Comparison of ENCODE assay signal across 8 cellular contexts in the genomic region with DNA sequence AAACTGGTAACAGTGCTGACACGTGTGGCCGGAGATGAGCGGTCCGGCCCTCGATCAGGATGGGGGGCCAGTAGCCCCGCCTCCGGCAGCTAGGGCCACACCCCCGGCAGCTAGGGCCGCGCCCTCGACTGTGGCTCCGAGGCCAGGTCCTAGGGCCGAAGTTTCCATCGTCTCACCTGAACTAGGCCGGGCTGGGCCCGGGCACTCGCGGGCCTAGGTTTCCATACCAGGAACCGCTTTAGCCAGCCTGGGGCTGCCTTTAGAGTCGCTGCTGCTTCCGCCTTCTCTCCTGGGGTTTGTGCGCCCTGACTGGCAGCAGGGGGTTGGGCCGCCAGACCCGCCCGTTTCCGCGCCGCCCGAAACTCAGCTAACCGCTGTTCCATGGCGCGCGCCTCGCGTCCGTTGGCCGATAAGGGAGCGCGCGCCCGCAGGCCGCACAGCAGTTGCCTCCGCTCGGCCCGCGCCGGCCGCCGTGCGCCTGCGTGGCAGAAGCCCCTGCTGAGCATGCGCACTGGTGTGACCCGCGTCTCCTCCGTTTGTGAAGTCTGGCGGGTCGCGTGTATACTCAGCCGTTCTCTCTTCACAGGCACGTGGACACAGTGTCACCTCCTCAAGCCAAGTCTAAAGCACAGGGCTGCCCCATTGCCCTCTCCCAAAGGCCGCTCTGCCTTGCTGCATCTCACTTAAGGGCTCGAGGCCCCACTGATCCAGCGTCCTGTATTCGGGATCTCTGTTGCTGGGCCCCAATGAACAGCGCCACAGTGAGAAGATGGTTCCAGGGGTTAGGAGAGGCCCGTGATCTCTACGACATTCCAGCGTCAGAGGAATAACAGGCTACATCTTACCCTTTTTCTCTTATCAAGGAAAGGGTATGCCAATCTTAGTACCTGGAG. TPM values are rescaled to one million over a fixed set of nuclear protein-coding genes. Genes with fewer than 3 reads are reported as not detected.
A peak's percentile ranks its signal among the peaks of the same experiment; 100 is the strongest.
DNase-seq lines count a peak whose midpoint lies in the region; TF ChIP-seq lines count a peak whose summit lies in the region.

A gene with protein sequence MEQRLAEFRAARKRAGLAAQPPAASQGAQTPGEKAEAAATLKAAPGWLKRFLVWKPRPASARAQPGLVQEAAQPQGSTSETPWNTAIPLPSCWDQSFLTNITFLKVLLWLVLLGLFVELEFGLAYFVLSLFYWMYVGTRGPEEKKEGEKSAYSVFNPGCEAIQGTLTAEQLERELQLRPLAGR (minus strand): TSS at position 480 of the 893 bp plus-strand sequence. CDS start 97 bp downstream, at position 383.

- no peak within 1 kb of the TSS for H2BK5ac ChIP-seq in H9 (ENCODE audit: insufficient read length, low read length)

- H3K27ac Mint-ChIP-seq in H9 (peak within 1 kb of the TSS; percentile 78 to 95 (median 95); a peak in 4 of 7 replicates), nephron progenitor cell (peak within 1 kb of the TSS; percentile 94)
- peak within 1 kb of the TSS; percentile 98 for H3K27ac Mint-ChIP-seq in stimulated activated naive CD8-positive, alpha-beta T cell treated with anti-CD3 and anti-CD28 coated beads, Interleukin-15, Interleukin-2, amounts not matched to agents 100 ng/mL and 50 ng/mL, for 24 hours

- H3K36me3 ChIP-seq in ES-I3 (ENCODE audit: insufficient read depth, low read length): no peaks in the 10 kb centered on the region

- H3K79me2 ChIP-seq in H9 (ENCODE audit: insufficient read depth, low read length): no peaks in the 10 kb centered on the region

- WGBS in H9 (ENCODE audit: extremely low coverage, insufficient read length, low lambda C conversion rate): no CpG with 5 or more reads among the region's 68 CpGs

- no peak within 1 kb of the TSS for H3K4ac ChIP-seq in H9 (ENCODE audit: low read depth, low read length)

- H3K79me1 ChIP-seq in H9 (ENCODE audit: insufficient read depth, low read depth, low read length, poor library complexity, severe bottlenecking): no peaks in the 10 kb centered on the region

- H3K9ac ChIP-seq in ES-I3 (ENCODE audit: low read depth, low read length) (peak within 1 kb of the TSS; percentile 95), H9 (ENCODE audit: extremely low read depth, insufficient read length, low read length) (peak within 1 kb of the TSS; percentile 52)

- peaks cover 8 to 15% of the 10 kb centered on the region in 2 experiments for H3K4me1 Mint-ChIP-seq in H9
- peaks cover 30% of the 10 kb centered on the region for H3K4me1 Mint-ChIP-seq in nephron progenitor cell
- H3K4me1 Mint-ChIP-seq in stimulated activated naive CD8-positive, alpha-beta T cell treated with anti-CD3 and anti-CD28 coated beads, Interleukin-15, Interleukin-2, amounts not matched to agents 100 ng/mL and 50 ng/mL, for 24 hours (ENCODE audit: low read depth): peaks cover 61% of the 10 kb centered on the region

- H3K36me3 Mint-ChIP-seq in H9 (ENCODE audit: insufficient read depth in 1 of 3, low read depth in 3 of 3): peaks cover 0 to 3% (median 0%) of the 10 kb centered on the region in 3 experiments; a peak in 1 of 7 replicates
- H3K36me3 Mint-ChIP-seq in nephron progenitor cell (ENCODE audit: low read depth): peaks cover 17% of the 10 kb centered on the region
- peaks cover 7% of the 10 kb centered on the region for H3K36me3 Mint-ChIP-seq in stimulated activated naive CD8-positive, alpha-beta T cell treated with anti-CD3 and anti-CD28 coated beads, Interleukin-15, Interleukin-2, amounts not matched to agents 100 ng/mL and 50 ng/mL, for 24 hours (ENCODE audit: low read depth)

- TF ChIP-seq CTCF in H9 (conservative IDR thresholded peaks at IDR 0.05): no peak
- TF ChIP-seq CTCF in nephron progenitor cell (IDR thresholded peaks at IDR 0.05): no peak

- H4K91ac ChIP-seq in H9 (ENCODE audit: insufficient read length, low read depth, low read length): no peak within 1 kb of the TSS

- H3K18ac ChIP-seq in H9 (ENCODE audit: insufficient read length, low read depth, low read length): peak within 1 kb of the TSS; percentile 89

- H3K27me3 ChIP-seq in H9 (ENCODE audit: insufficient read depth, low read length): no peaks in the 10 kb centered on the region

- H3K4me3 Mint-ChIP-seq in H9: peak within 1 kb of the TSS; percentile 76 to 91
- H3K4me3 Mint-ChIP-seq in nephron progenitor cell: peak within 1 kb of the TSS; percentile 93
- H3K4me3 Mint-ChIP-seq in stimulated activated naive CD8-positive, alpha-beta T cell treated with anti-CD3 and anti-CD28 coated beads, Interleukin-15, Interleukin-2, amounts not matched to agents 100 ng/mL and 50 ng/mL, for 24 hours: peak within 1 kb of the TSS; percentile 94

- no peaks in the 10 kb centered on the region for H4K20me1 ChIP-seq in H9 (ENCODE audit: control insufficient read depth, insufficient read depth, insufficient read length)

- no peak within 1 kb of the TSS for H2AK5ac ChIP-seq in H9 (ENCODE audit: insufficient read length, low read length)

- no peak within 1 kb of the TSS for H2BK12ac ChIP-seq in H9 (ENCODE audit: insufficient read length, low read depth, low read length)

- peak within 1 kb of the TSS; percentile 81 for H3K4me2 ChIP-seq in H9 (ENCODE audit: insufficient read depth, insufficient read length, low read length)

- H2AFZ ChIP-seq in H9 (ENCODE audit: low read length): peak within 1 kb of the TSS; percentile 52

- no peak within 1 kb of the TSS for H4K5ac ChIP-seq in H9 (ENCODE audit: insufficient read length, low read depth, low read length)

- H2BK120ac ChIP-seq in H9 (ENCODE audit: low read depth, low read length, poor library complexity, severe bottlenecking): no peak within 1 kb of the TSS

- H3K9me3 Mint-ChIP-seq in H9 (no peaks in the 10 kb centered on the region), nephron progenitor cell (no peaks in the 10 kb centered on the region)
- no peaks in the 10 kb centered on the region for H3K9me3 Mint-ChIP-seq in stimulated activated naive CD8-positive, alpha-beta T cell treated with anti-CD3 and anti-CD28 coated beads, Interleukin-15, Interleukin-2, amounts not matched to agents 100 ng/mL and 50 ng/mL, for 24 hours

- no peak within 1 kb of the TSS for H3K27ac ChIP-seq in H9 (ENCODE audit: insufficient read length, low read depth, low read length)

- H3T11ph ChIP-seq in H9 (ENCODE audit: low read length): no peak within 1 kb of the TSS

- H3K23me2 ChIP-seq in H9 (ENCODE audit: insufficient read length, low read depth, low read length, poor library complexity, severe bottlenecking): peaks cover 8% of the 10 kb centered on the region

- H3K14ac ChIP-seq in H9 (ENCODE audit: insufficient read depth, low read length): peak within 1 kb of the TSS; percentile 85

- DNase-seq in H9 (peak; percentile 95), M059J (ENCODE audit: low read depth) (peak; percentile 92), SHP77 treated with DMSO at 0.1 percent for 48 hours (lab: John Stamatoyannopoulos, UW) (peak; percentile 88), activated gamma-delta T cell (lab: John Stamatoyannopoulos, UW) (peak; percentile 88), fibroblast of the conjunctiva (ENCODE audit: low read depth) (peak; percentile 85), nephron progenitor cell (peak; percentile 95)

- no peak within 1 kb of the TSS for H3K23ac ChIP-seq in H9 (ENCODE audit: insufficient read length, low read depth, low read length)

- H3K4me1 ChIP-seq in ES-I3 (ENCODE audit: insufficient read depth, low read length) (no peaks in the 10 kb centered on the region), H9 (ENCODE audit: insufficient read depth, low read length) (no peaks in the 10 kb centered on the region)

- H3K27me3 Mint-ChIP-seq in H9 (ENCODE audit: low read depth) (peaks cover 6% of the 10 kb centered on the region), nephron progenitor cell (ENCODE audit: low read depth, poor library complexity) (peaks cover 16% of the 10 kb centered on the region)
- no peaks in the 10 kb centered on the region for H3K27me3 Mint-ChIP-seq in stimulated activated naive CD8-positive, alpha-beta T cell treated with anti-CD3 and anti-CD28 coated beads, Interleukin-15, Interleukin-2, amounts not matched to agents 100 ng/mL and 50 ng/mL, for 24 hours

- H2BK20ac ChIP-seq in H9 (ENCODE audit: low read depth, low read length, poor library complexity, severe bottlenecking): no peak within 1 kb of the TSS

- H3K56ac ChIP-seq in H9 (ENCODE audit: insufficient read length, low read depth, low read length): no peak within 1 kb of the TSS

- no peaks in the 10 kb centered on the region for H3K9me3 ChIP-seq in ES-I3 (ENCODE audit: control insufficient read depth, insufficient read depth, low read length)
- no peaks in the 10 kb centered on the region for H3K9me3 ChIP-seq in H9 (ENCODE audit: control insufficient read depth, low read depth, low read length)

- no peak within 1 kb of the TSS for H2BK15ac ChIP-seq in H9 (ENCODE audit: low read depth, low read length)

- no peak within 1 kb of the TSS for H4K8ac ChIP-seq in H9 (replicated peaks; ENCODE audit: insufficient read length, low read depth, low read length)

RNA-seq across cellular contexts. Expression of the gene that starts here (rescaled TPM):
- 9.4 and 9.6 TPM in 2 replicates for total RNA-seq in H9 (2021)
- 24.2 and 25.9 TPM in 2 replicates for total RNA-seq in M059J (2014; rRNA removed; shearing (Covaris generic))
